In the genomic region with DNA sequence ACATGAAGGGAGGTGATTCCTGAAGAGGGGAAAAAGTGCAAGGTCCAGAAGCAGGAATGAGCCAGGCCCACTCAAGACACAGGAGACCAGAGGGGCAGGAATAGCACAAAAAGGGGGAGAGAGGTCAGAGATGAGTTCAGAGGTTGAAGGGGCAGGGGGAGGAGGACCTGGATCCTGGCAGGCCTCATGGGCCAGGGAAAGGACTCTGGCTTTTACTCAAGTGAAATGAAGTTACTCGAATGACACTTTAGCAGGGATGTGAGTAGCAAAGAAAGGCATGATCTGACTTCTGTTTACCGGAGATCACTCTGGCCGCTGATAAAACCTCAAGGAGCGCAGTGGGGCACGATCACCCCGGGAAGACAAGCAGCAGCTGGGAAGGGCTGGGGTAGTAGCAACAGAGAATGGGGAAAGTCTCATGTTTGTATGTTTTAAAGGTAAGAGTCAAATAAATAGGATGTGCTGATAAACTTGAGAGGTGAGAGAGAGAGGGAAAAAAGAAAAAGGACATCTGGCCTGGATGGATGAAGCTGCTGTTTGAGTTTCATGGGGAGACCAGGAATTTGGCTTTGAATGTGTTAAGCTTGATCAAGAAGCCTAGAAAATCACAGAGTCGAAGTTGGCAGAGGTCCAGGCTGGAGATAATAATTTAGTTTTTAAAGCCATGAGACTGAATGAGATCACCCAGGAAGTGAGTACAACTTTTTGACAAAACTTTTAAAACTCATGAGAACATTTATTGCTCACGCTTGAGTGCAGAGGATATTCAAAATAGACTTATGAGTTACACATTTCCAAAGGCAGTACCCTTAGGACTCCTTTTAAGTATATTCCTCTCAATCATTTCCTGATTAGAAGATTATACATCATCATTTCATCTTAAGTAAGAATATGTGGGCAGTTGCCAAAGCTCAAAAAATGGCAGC, we compare ENCODE assay signal across 8 cellular contexts.
DNase-seq lines count a peak whose midpoint lies in the region; ATAC-seq, FAIRE-seq and TF ChIP-seq lines count a peak whose summit lies in the region.

No MANE protein-coding gene starts in this region.

- H3K27ac ChIP-seq in RWPE2 (ENCODE audit: poor library complexity, severe bottlenecking) (peak overlapping the region; percentile 98), smooth muscle cell (ENCODE audit: low read depth) (peak overlapping the region; percentile 94)

- peaks cover 33% of the 10 kb centered on the region for H3F3A ChIP-seq in smooth muscle cell (ENCODE audit: low read depth)

- peak overlapping the region; percentile 70 for H3K9ac ChIP-seq in smooth muscle cell (ENCODE audit: low read depth)

- no peak for TF ChIP-seq CTCF in RWPE2 (IDR thresholded peaks at IDR 0.05; ENCODE audit: poor library complexity, severe bottlenecking)
- TF ChIP-seq CTCF in fibroblast of the aortic adventitia (IDR thresholded peaks at IDR 0.05; ENCODE audit: insufficient read depth, low read length), result no peak
- no peak for TF ChIP-seq CTCF in smooth muscle cell (IDR thresholded peaks at IDR 0.05; ENCODE audit: borderline replicate concordance, insufficient read depth, poor library complexity, severe bottlenecking)

- peaks cover 40% of the 10 kb centered on the region for H3K4me1 ChIP-seq in RWPE2 (ENCODE audit: insufficient read depth, poor library complexity, severe bottlenecking)
- peaks cover 53% of the 10 kb centered on the region for H3K4me1 ChIP-seq in smooth muscle cell (ENCODE audit: low read depth)

- H3K4me3 ChIP-seq in RWPE2 (ENCODE audit: severe bottlenecking) (no peak overlapping the region), fibroblast of the aortic adventitia (ENCODE audit: low read depth, low read length) (no peak overlapping the region), smooth muscle cell (no peak overlapping the region)

- FAIRE-seq in GM18507 (lab: Jason Lieb, UNC), result peak; percentile 70

- ATAC-seq in RWPE2 (ENCODE audit: low read depth), result peak; percentile 79
- no peak for ATAC-seq in GM18502 (IDR thresholded peaks at IDR 0.05; ENCODE audit: poor library complexity, unreplicated experiment)
- no peak for ATAC-seq in HG02759 (IDR thresholded peaks at IDR 0.05; ENCODE audit: unreplicated experiment)

- WGBS in smooth muscle cell (ENCODE audit: low lambda C conversion rate), result 9% methylated on average over 8 of the region's 8 CpGs

- H3K27me3 ChIP-seq in RWPE2 (ENCODE audit: insufficient read depth, poor library complexity, severe bottlenecking), result no peaks in the 10 kb centered on the region
- H3K27me3 ChIP-seq in smooth muscle cell (ENCODE audit: low read depth), result no peaks in the 10 kb centered on the region

- H3K4me2 ChIP-seq in smooth muscle cell, result peak overlapping the region; percentile 81

- H3K9me3 ChIP-seq in RWPE2 (ENCODE audit: severe bottlenecking) (no peaks in the 10 kb centered on the region), smooth muscle cell (replicated peaks; ENCODE audit: low read depth) (no peaks in the 10 kb centered on the region)

- H2AFZ ChIP-seq in smooth muscle cell (ENCODE audit: low read depth), result no peak overlapping the region

- DNase-seq in GM18507 (ENCODE audit: extremely low spot score, insufficient read length, low read depth) (no peak), RWPE2 (ENCODE audit: low spot score) (no peak), fibroblast of the aortic adventitia (ENCODE audit: low read depth) (peak; percentile 94), smooth muscle cell (lab: John Stamatoyannopoulos, UW; ENCODE audit: unreplicated experiment) (no peak), Ammon's horn (ENCODE audit: low spot score) (no peak)
- DNase-seq in stimulated activated naive CD4-positive, alpha-beta T cell treated with Interleukin-2 at 50 U/mL for 16 hours (lab: John Stamatoyannopoulos, UW), result no peak

- peaks cover 81% of the 10 kb centered on the region for H3K79me2 ChIP-seq in smooth muscle cell (ENCODE audit: low read depth)

- peaks cover 96% of the 10 kb centered on the region for H4K20me1 ChIP-seq in smooth muscle cell (ENCODE audit: low read depth)

- H3K36me3 ChIP-seq in RWPE2 (ENCODE audit: low read depth), result no peaks in the 10 kb centered on the region
- no peaks in the 10 kb centered on the region for H3K36me3 ChIP-seq in smooth muscle cell (ENCODE audit: low read depth)
